In the genomic region with DNA sequence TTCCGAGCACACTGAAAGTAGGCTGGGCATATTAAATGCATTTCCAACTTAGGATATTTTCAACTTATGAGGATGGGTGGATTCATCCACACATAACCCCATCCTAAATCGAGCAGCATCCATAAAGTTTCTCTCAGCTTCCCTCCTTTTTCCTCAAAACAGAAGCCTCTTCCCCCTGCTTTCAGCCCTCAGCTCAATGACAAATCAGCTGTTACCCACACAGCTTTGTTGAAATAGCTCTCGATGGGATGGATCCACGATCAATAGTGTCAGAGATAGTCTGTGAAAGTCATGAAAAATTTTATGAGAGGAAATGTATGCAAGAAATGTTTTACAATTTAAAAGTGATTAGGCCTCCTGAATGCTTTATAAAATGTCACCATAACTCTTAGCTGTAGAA, we compare ENCODE assay signal across 14 cellular contexts. TPM values are rescaled to one million over a fixed set of nuclear protein-coding genes. Genes with fewer than 3 reads are reported as not detected.
DNase-seq lines count a peak whose midpoint lies in the region; ATAC-seq and TF ChIP-seq lines count a peak whose summit lies in the region.
"Had no signal": no experiment of that assay in that cellular context is flagged by ENCODE, and none has a peak within 500 bp of the region (broad histone marks: within the 10 kb centered on the region; RNA-seq: fewer than 3 reads in every experiment).

No MANE protein-coding gene starts in this region.

- H3K9me3 Mint-ChIP-seq in activated CD4-positive, alpha-beta T cell treated with anti-CD3 and anti-CD28 coated beads, Interleukin-2, amount 10 ng/mL, durations not matched to agents 24 days and 14 days: no peaks in the 10 kb centered on the region
- H3K9me3 Mint-ChIP-seq in activated CD4-positive, alpha-beta T cell treated with anti-CD3 and anti-CD28 coated beads for 36 hours (ENCODE audit: low read depth): no peaks in the 10 kb centered on the region
- H3K9me3 Mint-ChIP-seq in activated naive CD8-positive, alpha-beta T cell treated with anti-CD3 and anti-CD28 coated beads for 36 hours: no peaks in the 10 kb centered on the region
- H3K9me3 Mint-ChIP-seq in nephron: no peaks in the 10 kb centered on the region

- POLR2A ChIA-PET in activated CD4-positive, alpha-beta T cell treated with anti-CD3 and anti-CD28 coated beads for 36 hours (lab: Charles Lee): interaction anchor here (2.4 kb wide), 1 partner anchor 20 kb away, joined by 6 read pairs; a partner anchor contains a TSS

- peaks cover 40% of the 10 kb centered on the region for H3K4me1 Mint-ChIP-seq in activated CD4-positive, alpha-beta T cell treated with anti-CD3 and anti-CD28 coated beads, Interleukin-2, amount 10 ng/mL, durations not matched to agents 24 days and 14 days
- peaks cover 38% of the 10 kb centered on the region for H3K4me1 Mint-ChIP-seq in activated CD4-positive, alpha-beta T cell treated with anti-CD3 and anti-CD28 coated beads for 36 hours
- peaks cover 42% of the 10 kb centered on the region for H3K4me1 Mint-ChIP-seq in activated naive CD8-positive, alpha-beta T cell treated with anti-CD3 and anti-CD28 coated beads for 36 hours
- peaks cover 19% of the 10 kb centered on the region for H3K4me1 Mint-ChIP-seq in nephron

- intact Hi-C loops in activated CD4-positive, alpha-beta T cell treated with anti-CD3 and anti-CD28 coated beads, Interleukin-2, amount 10 ng/mL, durations not matched to agents 24 days and 14 days (cut with micrococcal nuclease): no loop called here
- intact Hi-C loops in activated CD4-positive, alpha-beta T cell treated with anti-CD3 and anti-CD28 coated beads for 36 hours (cut with DNase I, micrococcal nuclease): loop anchor here in 1 of 2 experiments (5.0 kb wide), 2 partner anchors 184 to 354 kb away; a partner anchor contains a TSS

- no peak overlapping the region for H3K27ac Mint-ChIP-seq in activated CD4-positive, alpha-beta T cell treated with anti-CD3 and anti-CD28 coated beads, Interleukin-2, amount 10 ng/mL, durations not matched to agents 24 days and 14 days
- no peak overlapping the region for H3K27ac Mint-ChIP-seq in activated CD4-positive, alpha-beta T cell treated with anti-CD3 and anti-CD28 coated beads for 36 hours
- H3K27ac Mint-ChIP-seq in activated naive CD8-positive, alpha-beta T cell treated with anti-CD3 and anti-CD28 coated beads for 36 hours: peak overlapping the region; percentile 0
- no peak overlapping the region for H3K27ac Mint-ChIP-seq in nephron

- DNase-seq in activated CD4-positive, alpha-beta T cell treated with anti-CD3 and anti-CD28 coated beads, Interleukin-2, amount 10 ng/mL, durations not matched to agents 24 days and 14 days: no peak
- DNase-seq in activated CD4-positive, alpha-beta T cell treated with anti-CD3 and anti-CD28 coated beads for 36 hours: no peak
- DNase-seq in HFF-Myc (ENCODE audit: extremely low read depth, low read depth) (no peak), amniotic stem cell (lab: John Stamatoyannopoulos, UW) (no peak), hippocampal formation (lab: John Stamatoyannopoulos, UW) (no peak)
- DNase-seq in activated naive CD8-positive, alpha-beta T cell treated with anti-CD3 and anti-CD28 coated beads for 36 hours: no peak
- DNase-seq: dorsolateral prefrontal cortex; NCI-H774; SHP77; stimulated activated CD4-positive, alpha-beta T cell treated with anti-CD3 and anti-CD28 coated beads, Interleukin-12 subunit alpha, Interleukin-12 subunit beta, amount 100 ng/mL, for 4 hours; substantia nigra had no signal

- H3K4me3 Mint-ChIP-seq in activated CD4-positive, alpha-beta T cell treated with anti-CD3 and anti-CD28 coated beads, Interleukin-2, amount 10 ng/mL, durations not matched to agents 24 days and 14 days: peak overlapping the region; percentile 99
- H3K4me3 Mint-ChIP-seq in activated CD4-positive, alpha-beta T cell treated with anti-CD3 and anti-CD28 coated beads for 36 hours: no peak overlapping the region
- peak overlapping the region; percentile 94 for H3K4me3 Mint-ChIP-seq in activated naive CD8-positive, alpha-beta T cell treated with anti-CD3 and anti-CD28 coated beads for 36 hours
- H3K4me3 Mint-ChIP-seq in nephron: peak overlapping the region; percentile 13 to 88 (median 85)

- peak overlapping the region; percentile 98 for H3K4me3 ChIP-seq in HFF-Myc (replicated peaks; ENCODE audit: low read depth, low read length)
- H3K4me3 ChIP-seq: lung had no signal

- H3K27me3 Mint-ChIP-seq in activated CD4-positive, alpha-beta T cell treated with anti-CD3 and anti-CD28 coated beads, Interleukin-2, amount 10 ng/mL, durations not matched to agents 24 days and 14 days: no peaks in the 10 kb centered on the region
- no peaks in the 10 kb centered on the region for H3K27me3 Mint-ChIP-seq in activated CD4-positive, alpha-beta T cell treated with anti-CD3 and anti-CD28 coated beads for 36 hours
- H3K27me3 Mint-ChIP-seq in activated naive CD8-positive, alpha-beta T cell treated with anti-CD3 and anti-CD28 coated beads for 36 hours: no peaks in the 10 kb centered on the region
- H3K27me3 Mint-ChIP-seq in nephron (ENCODE audit: low read depth): no peaks in the 10 kb centered on the region

- ATAC-seq in activated CD4-positive, alpha-beta T cell treated with anti-CD3 and anti-CD28 coated beads for 36 hours: no peak
- no peak for ATAC-seq in HG03095 (IDR thresholded peaks at IDR 0.05; ENCODE audit: unreplicated experiment)

- CTCF ChIA-PET in activated CD4-positive, alpha-beta T cell treated with anti-CD3 and anti-CD28 coated beads for 36 hours (lab: Charles Lee): interaction anchor here (1.2 to 1.4 kb wide), 2 partner anchors 27 to 274 kb away, joined by 3 to 6 read pairs; a partner anchor contains a TSS

- peaks cover 35% of the 10 kb centered on the region for H3K36me3 Mint-ChIP-seq in activated CD4-positive, alpha-beta T cell treated with anti-CD3 and anti-CD28 coated beads, Interleukin-2, amount 10 ng/mL, durations not matched to agents 24 days and 14 days (ENCODE audit: low read depth)
- H3K36me3 Mint-ChIP-seq in activated CD4-positive, alpha-beta T cell treated with anti-CD3 and anti-CD28 coated beads for 36 hours (ENCODE audit: low read depth): peaks cover 26% of the 10 kb centered on the region
- peaks cover 33% of the 10 kb centered on the region for H3K36me3 Mint-ChIP-seq in activated naive CD8-positive, alpha-beta T cell treated with anti-CD3 and anti-CD28 coated beads for 36 hours
- H3K36me3 Mint-ChIP-seq in nephron (ENCODE audit: low read depth): peaks cover 8% of the 10 kb centered on the region

- no peak for TF ChIP-seq CTCF in HFF-Myc (IDR thresholded peaks at IDR 0.05; ENCODE audit: low read depth, low read length, missing control alignments)
- TF ChIP-seq CTCF in nephron (IDR thresholded peaks at IDR 0.05; ENCODE audit: unreplicated experiment in 3 of 3): no peak

RNA-seq across cellular contexts. Expression of a gene that starts 2.5 kb away (rescaled TPM):
- 41.2 and 41.7 TPM in 2 replicates for total RNA-seq in activated CD4-positive, alpha-beta T cell treated with anti-CD3 and anti-CD28 coated beads, Interleukin-2, amount 10 ng/mL, durations not matched to agents 24 days and 14 days
- total RNA-seq in activated CD4-positive, alpha-beta T cell treated with anti-CD3 and anti-CD28 coated beads for 36 hours: 10 to 100 TPM; 27.2 to 34.8 TPM
- total RNA-seq in activated naive CD8-positive, alpha-beta T cell treated with anti-CD3 and anti-CD28 coated beads for 36 hours: 10 to 100 TPM; 49.7 to 49.9 TPM

RNA-seq across cellular contexts. Expression of a gene that starts 19.7 kb away (rescaled TPM):
- total RNA-seq in activated CD4-positive, alpha-beta T cell treated with anti-CD3 and anti-CD28 coated beads, Interleukin-2, amount 10 ng/mL, durations not matched to agents 24 days and 14 days: 64.3 and 69.8 TPM in 2 replicates
- total RNA-seq in activated CD4-positive, alpha-beta T cell treated with anti-CD3 and anti-CD28 coated beads for 36 hours: 10 to 100 TPM; 47.7 to 54.9 TPM
- 10 to 100 TPM; 71.8 to 77.6 TPM for total RNA-seq in activated naive CD8-positive, alpha-beta T cell treated with anti-CD3 and anti-CD28 coated beads for 36 hours

RNA-seq across cellular contexts. Expression of a gene that starts 20.1 kb away (rescaled TPM):
- 37.8 and 39.2 TPM in 2 replicates for total RNA-seq in activated CD4-positive, alpha-beta T cell treated with anti-CD3 and anti-CD28 coated beads, Interleukin-2, amount 10 ng/mL, durations not matched to agents 24 days and 14 days
- 10 to 100 TPM; 29.4 to 34.4 TPM for total RNA-seq in activated CD4-positive, alpha-beta T cell treated with anti-CD3 and anti-CD28 coated beads for 36 hours
- total RNA-seq in activated naive CD8-positive, alpha-beta T cell treated with anti-CD3 and anti-CD28 coated beads for 36 hours: 10 to 100 TPM; 44.3 to 45.5 TPM

RNA-seq across cellular contexts. Expression of a gene that starts 27.3 kb away (rescaled TPM):
- total RNA-seq in activated CD4-positive, alpha-beta T cell treated with anti-CD3 and anti-CD28 coated beads, Interleukin-2, amount 10 ng/mL, durations not matched to agents 24 days and 14 days: 451 TPM in 2 replicates
- total RNA-seq in activated CD4-positive, alpha-beta T cell treated with anti-CD3 and anti-CD28 coated beads for 36 hours: 100 to 1,000 TPM; 432 to 457 TPM
- total RNA-seq in activated naive CD8-positive, alpha-beta T cell treated with anti-CD3 and anti-CD28 coated beads for 36 hours: 100 to 1,000 TPM; 586 to 607 TPM

RNA-seq across cellular contexts. Expression of a gene that starts 46.3 kb away (rescaled TPM):
- 63.2 and 64.7 TPM in 2 replicates for total RNA-seq in activated CD4-positive, alpha-beta T cell treated with anti-CD3 and anti-CD28 coated beads, Interleukin-2, amount 10 ng/mL, durations not matched to agents 24 days and 14 days
- total RNA-seq in activated CD4-positive, alpha-beta T cell treated with anti-CD3 and anti-CD28 coated beads for 36 hours: 10 to 100 TPM; 44.9 to 57.3 TPM
- 10 to 100 TPM; 58.3 to 59.4 TPM for total RNA-seq in activated naive CD8-positive, alpha-beta T cell treated with anti-CD3 and anti-CD28 coated beads for 36 hours
